1 cellular context compared by ENCODE assay signal in the genomic region with DNA sequence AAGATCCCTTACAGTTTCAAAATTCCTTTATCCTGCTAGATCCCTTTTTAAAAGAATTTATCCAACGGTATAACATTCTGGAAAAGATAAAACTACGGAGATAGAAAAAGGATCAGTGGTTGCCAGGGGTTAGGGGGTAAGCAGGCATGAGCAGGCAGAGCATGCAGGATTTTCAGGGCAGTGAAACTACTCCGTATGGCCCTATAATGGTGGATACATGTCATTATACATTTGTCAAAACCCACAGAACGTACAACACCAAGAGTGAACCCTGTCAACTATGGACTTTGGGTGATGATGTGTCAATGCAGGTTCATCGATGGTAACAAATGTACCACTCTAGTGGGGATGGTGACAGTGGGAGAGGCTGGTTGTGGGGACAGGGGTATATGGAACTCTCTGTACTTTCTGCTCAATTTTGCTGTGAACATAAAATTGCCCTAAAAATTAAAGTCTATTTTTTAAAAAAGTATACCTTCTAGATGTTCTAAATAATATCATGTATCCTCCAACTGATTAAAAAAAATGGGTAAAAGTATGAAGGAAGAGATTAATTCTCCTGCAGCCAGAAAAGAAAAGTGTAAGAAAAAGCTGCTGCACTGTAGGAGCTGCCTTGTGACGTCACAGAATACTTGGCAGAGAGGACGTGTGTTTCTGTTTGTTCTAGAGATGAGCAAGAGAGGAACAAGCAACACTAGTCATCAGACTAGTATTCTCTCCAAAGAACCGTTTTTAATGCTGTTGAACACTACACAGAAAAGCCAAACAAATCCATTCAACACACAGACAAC.
TF ChIP-seq lines count a peak whose summit lies in the region.

No MANE protein-coding gene starts in this region.

TF ChIP-seq in GM23338, 12 proteins besides CTCF, POLR2A, EP300 and RAD21 (continued from another document):
- TF ChIP-seq, protein P1, sequence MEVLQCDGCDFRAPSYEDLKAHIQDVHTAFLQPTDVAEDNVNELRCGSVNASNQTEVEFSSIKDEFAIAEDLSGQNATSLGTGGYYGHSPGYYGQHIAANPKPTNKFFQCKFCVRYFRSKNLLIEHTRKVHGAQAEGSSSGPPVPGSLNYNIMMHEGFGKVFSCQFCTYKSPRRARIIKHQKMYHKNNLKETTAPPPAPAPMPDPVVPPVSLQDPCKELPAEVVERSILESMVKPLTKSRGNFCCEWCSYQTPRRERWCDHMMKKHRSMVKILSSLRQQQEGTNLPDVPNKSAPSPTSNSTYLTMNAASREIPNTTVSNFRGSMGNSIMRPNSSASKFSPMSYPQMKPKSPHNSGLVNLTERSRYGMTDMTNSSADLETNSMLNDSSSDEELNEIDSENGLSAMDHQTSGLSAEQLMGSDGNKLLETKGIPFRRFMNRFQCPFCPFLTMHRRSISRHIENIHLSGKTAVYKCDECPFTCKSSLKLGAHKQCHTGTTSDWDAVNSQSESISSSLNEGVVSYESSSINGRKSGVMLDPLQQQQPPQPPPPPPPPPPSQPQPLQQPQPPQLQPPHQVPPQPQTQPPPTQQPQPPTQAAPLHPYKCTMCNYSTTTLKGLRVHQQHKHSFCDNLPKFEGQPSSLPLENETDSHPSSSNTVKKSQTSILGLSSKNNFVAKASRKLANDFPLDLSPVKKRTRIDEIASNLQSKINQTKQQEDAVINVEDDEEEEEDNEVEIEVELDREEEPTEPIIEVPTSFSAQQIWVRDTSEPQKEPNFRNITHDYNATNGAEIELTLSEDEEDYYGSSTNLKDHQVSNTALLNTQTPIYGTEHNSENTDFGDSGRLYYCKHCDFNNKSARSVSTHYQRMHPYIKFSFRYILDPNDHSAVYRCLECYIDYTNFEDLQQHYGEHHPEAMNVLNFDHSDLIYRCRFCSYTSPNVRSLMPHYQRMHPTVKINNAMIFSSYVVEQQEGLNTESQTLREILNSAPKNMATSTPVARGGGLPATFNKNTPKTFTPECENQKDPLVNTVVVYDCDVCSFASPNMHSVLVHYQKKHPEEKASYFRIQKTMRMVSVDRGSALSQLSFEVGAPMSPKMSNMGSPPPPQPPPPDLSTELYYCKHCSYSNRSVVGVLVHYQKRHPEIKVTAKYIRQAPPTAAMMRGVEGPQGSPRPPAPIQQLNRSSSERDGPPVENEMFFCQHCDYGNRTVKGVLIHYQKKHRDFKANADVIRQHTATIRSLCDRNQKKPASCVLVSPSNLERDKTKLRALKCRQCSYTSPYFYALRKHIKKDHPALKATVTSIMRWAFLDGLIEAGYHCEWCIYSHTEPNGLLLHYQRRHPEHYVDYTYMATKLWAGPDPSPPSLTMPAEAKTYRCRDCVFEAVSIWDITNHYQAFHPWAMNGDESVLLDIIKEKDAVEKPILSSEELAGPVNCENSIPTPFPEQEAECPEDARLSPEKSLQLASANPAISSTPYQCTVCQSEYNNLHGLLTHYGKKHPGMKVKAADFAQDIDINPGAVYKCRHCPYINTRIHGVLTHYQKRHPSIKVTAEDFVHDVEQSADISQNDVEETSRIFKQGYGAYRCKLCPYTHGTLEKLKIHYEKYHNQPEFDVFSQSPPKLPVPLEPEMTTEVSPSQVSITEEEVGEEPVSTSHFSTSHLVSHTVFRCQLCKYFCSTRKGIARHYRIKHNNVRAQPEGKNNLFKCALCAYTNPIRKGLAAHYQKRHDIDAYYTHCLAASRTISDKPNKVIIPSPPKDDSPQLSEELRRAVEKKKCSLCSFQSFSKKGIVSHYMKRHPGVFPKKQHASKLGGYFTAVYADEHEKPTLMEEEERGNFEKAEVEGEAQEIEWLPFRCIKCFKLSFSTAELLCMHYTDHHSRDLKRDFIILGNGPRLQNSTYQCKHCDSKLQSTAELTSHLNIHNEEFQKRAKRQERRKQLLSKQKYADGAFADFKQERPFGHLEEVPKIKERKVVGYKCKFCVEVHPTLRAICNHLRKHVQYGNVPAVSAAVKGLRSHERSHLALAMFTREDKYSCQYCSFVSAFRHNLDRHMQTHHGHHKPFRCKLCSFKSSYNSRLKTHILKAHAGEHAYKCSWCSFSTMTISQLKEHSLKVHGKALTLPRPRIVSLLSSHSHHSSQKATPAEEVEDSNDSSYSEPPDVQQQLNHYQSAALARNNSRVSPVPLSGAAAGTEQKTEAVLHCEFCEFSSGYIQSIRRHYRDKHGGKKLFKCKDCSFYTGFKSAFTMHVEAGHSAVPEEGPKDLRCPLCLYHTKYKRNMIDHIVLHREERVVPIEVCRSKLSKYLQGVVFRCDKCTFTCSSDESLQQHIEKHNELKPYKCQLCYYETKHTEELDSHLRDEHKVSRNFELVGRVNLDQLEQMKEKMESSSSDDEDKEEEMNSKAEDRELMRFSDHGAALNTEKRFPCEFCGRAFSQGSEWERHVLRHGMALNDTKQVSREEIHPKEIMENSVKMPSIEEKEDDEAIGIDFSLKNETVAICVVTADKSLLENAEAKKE (CRISPR knock-in tag; IDR thresholded peaks at IDR 0.05), result no peak
- TF ChIP-seq EZH2phosphoT487 (IDR thresholded peaks at IDR 0.05; ENCODE audit: unreplicated experiment), result no peak
- no peak for TF ChIP-seq ZNF331 (CRISPR knock-in tag; IDR thresholded peaks at IDR 0.05; ENCODE audit: low read depth)
- no peak for TF ChIP-seq POLR2AphosphoS5 (IDR thresholded peaks at IDR 0.05; ENCODE audit: low read depth)
- TF ChIP-seq, protein P2, sequence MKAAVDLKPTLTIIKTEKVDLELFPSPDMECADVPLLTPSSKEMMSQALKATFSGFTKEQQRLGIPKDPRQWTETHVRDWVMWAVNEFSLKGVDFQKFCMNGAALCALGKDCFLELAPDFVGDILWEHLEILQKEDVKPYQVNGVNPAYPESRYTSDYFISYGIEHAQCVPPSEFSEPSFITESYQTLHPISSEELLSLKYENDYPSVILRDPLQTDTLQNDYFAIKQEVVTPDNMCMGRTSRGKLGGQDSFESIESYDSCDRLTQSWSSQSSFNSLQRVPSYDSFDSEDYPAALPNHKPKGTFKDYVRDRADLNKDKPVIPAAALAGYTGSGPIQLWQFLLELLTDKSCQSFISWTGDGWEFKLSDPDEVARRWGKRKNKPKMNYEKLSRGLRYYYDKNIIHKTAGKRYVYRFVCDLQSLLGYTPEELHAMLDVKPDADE (IDR thresholded peaks at IDR 0.05), result no peak
- TF ChIP-seq EZH2 (IDR thresholded peaks at IDR 0.05; ENCODE audit: low read depth, unreplicated experiment), result no peak
